ENCODE assay signal across 14 cellular contexts in genomic region chr2:128346811-128347558, GRCh38. TPM values are rescaled to one million over a fixed set of nuclear protein-coding genes. Genes with fewer than 3 reads are reported as not detected.
A peak's percentile ranks its signal among the peaks of the same experiment; 100 is the strongest.
DNase-seq lines count a peak whose midpoint lies in the region; ATAC-seq and TF ChIP-seq lines count a peak whose summit lies in the region.
"Had no signal": no experiment of that assay in that cellular context is flagged by ENCODE, and none has a peak within 500 bp of the region (broad histone marks: within the 10 kb centered on the region; RNA-seq: fewer than 3 reads in every experiment).

No MANE protein-coding gene starts in this region.

- peak overlapping the region; percentile 35 for H2BK120ac ChIP-seq in neuronal stem cell (ENCODE audit: low read depth, low read length)

- H3K4me1 ChIP-seq in right atrium auricular region (peaks cover 0 to 21% of the 10 kb centered on the region in 2 donors), gastroesophageal sphincter (peaks cover 0 to 37% (median 18%) of the 10 kb centered on the region in 3 donors), neuronal stem cell (ENCODE audit: control insufficient read depth in 2 of 2, insufficient read depth in 1 of 2, low read depth in 1 of 2, low read length in 2 of 2) (peaks cover 7 to 11% of the 10 kb centered on the region in 2 donors), upper lobe of right lung (peaks cover 19% of the 10 kb centered on the region)

- no peak for TF ChIP-seq CTCF in right atrium auricular region (IDR thresholded peaks at IDR 0.05)
- no peak for TF ChIP-seq CTCF in gastroesophageal sphincter (IDR thresholded peaks at IDR 0.05)
- TF ChIP-seq CTCF in upper lobe of right lung (IDR thresholded peaks at IDR 0.05), result no peak

- H3K79me1 ChIP-seq in neuronal stem cell (ENCODE audit: low read depth, low read length), result no peaks in the 10 kb centered on the region

- TF ChIP-seq POLR2A in gastroesophageal sphincter (IDR thresholded peaks at IDR 0.05), result no peak

- H3K36me3 ChIP-seq in right atrium auricular region (no peaks in the 10 kb centered on the region), gastroesophageal sphincter (no peaks in the 10 kb centered on the region), neuronal stem cell (replicated peaks in 1 of 2; ENCODE audit: control insufficient read depth in 2 of 2, insufficient read depth in 2 of 2, low read length in 2 of 2) (no peaks in the 10 kb centered on the region), upper lobe of right lung (no peaks in the 10 kb centered on the region)

- H3K4me3 ChIP-seq in right atrium auricular region (no peak overlapping the region), gastroesophageal sphincter (no peak overlapping the region), neuronal stem cell (ENCODE audit: low read length in 2 of 2) (no peak overlapping the region), upper lobe of right lung (no peak overlapping the region)

- peak overlapping the region; percentile 61 for H3K14ac ChIP-seq in neuronal stem cell (ENCODE audit: low read length)

- peak overlapping the region; percentile 26 for H4K8ac ChIP-seq in neuronal stem cell (ENCODE audit: low read depth, low read length)

- peak overlapping the region; percentile 80 for H2BK15ac ChIP-seq in neuronal stem cell (ENCODE audit: low read length)

- intact Hi-C loops in Right ventricle myocardium superior (cut with DNase I) (no loop called here), upper lobe of right lung (cut with DNase I) (no loop called here)

- peak overlapping the region; percentile 85 for H2AK5ac ChIP-seq in neuronal stem cell (ENCODE audit: low read depth, low read length)

- TF ChIP-seq EP300 in gastroesophageal sphincter (IDR thresholded peaks at IDR 0.05), result no peak

- ATAC-seq in Right ventricle myocardium superior (ENCODE audit: poor library complexity) (no peak), gastroesophageal sphincter (no peak), upper lobe of right lung (peak; percentile 4), HG03571 (IDR thresholded peaks at IDR 0.05; ENCODE audit: unreplicated experiment) (no peak)
- ATAC-seq: effector memory CD8-positive, alpha-beta T cell had no signal

- H2AFZ ChIP-seq in neuronal stem cell (ENCODE audit: low read length), result peak overlapping the region; percentile 79

- H4K91ac ChIP-seq in neuronal stem cell (ENCODE audit: low read depth, low read length, poor library complexity), result no peak overlapping the region

- H3K23ac ChIP-seq in neuronal stem cell (ENCODE audit: low read depth, low read length, poor library complexity), result peak overlapping the region; percentile 76

- H3K27ac ChIP-seq in right atrium auricular region, result peak overlapping the region in 1 of 2 donors; percentile 61
- H3K27ac ChIP-seq in gastroesophageal sphincter, result peak overlapping the region in 3 of 4 donors; percentile 75 to 79 (median 77)
- no peak overlapping the region for H3K27ac ChIP-seq in neuronal stem cell (replicated peaks; ENCODE audit: low read length)
- H3K27ac ChIP-seq in upper lobe of right lung, result no peak overlapping the region

- H3K27me3 ChIP-seq in right atrium auricular region, result no peaks in the 10 kb centered on the region
- H3K27me3 ChIP-seq in gastroesophageal sphincter, result no peaks in the 10 kb centered on the region
- H3K27me3 ChIP-seq in neuronal stem cell (ENCODE audit: control insufficient read depth in 3 of 3, insufficient read depth in 3 of 3, low read depth in 1 of 3, low read length in 3 of 3), result no peaks in the 10 kb centered on the region
- no peaks in the 10 kb centered on the region for H3K27me3 ChIP-seq in upper lobe of right lung

- peak overlapping the region; percentile 76 for H3K18ac ChIP-seq in neuronal stem cell (ENCODE audit: low read length)

- H2BK12ac ChIP-seq in neuronal stem cell (ENCODE audit: low read length), result peak overlapping the region; percentile 60

- peaks cover 0 to 14% of the 10 kb centered on the region in 2 donors for H3K9me3 ChIP-seq in right atrium auricular region
- peaks cover 0 to 6% (median 0%) of the 10 kb centered on the region in 3 donors for H3K9me3 ChIP-seq in gastroesophageal sphincter
- peaks cover 8 to 19% of the 10 kb centered on the region in 2 donors for H3K9me3 ChIP-seq in neuronal stem cell (replicated peaks in 1 of 2; ENCODE audit: control insufficient read depth in 2 of 2, insufficient read depth in 1 of 2, low read depth in 1 of 2, low read length in 2 of 2)
- H3K9me3 ChIP-seq in upper lobe of right lung, result no peaks in the 10 kb centered on the region

- 88 to 95% methylated on average over 7 to 9 of the region's 33 CpGs for WGBS in gastroesophageal sphincter (ENCODE audit: low coverage in 1 of 2), 2 donors
- no CpG with 5 or more reads among the region's 33 CpGs for WGBS in neuronal stem cell (ENCODE audit: extremely low coverage in 2 of 2, insufficient read length in 2 of 2, insufficient replicate concordance in 1 of 2), 2 donors

- H3K9ac ChIP-seq in neuronal stem cell (ENCODE audit: low read depth, low read length, poor library complexity), result no peak overlapping the region

- H2BK5ac ChIP-seq in neuronal stem cell (ENCODE audit: low read length), result peak overlapping the region; percentile 30

- H3K4me2 ChIP-seq in neuronal stem cell (ENCODE audit: insufficient read depth, low read length, poor library complexity, severe bottlenecking), result no peak overlapping the region

- H3K4ac ChIP-seq in neuronal stem cell (ENCODE audit: low read length), result peak overlapping the region; percentile 39

- peak; percentile 40 for DNase-seq in right atrium auricular region (ENCODE audit: low spot score)
- DNase-seq in Right ventricle myocardium superior, result no peak
- DNase-seq in neuronal stem cell (ENCODE audit: low spot score), result no peak
- DNase-seq in upper lobe of right lung, result no peak
- no peak for DNase-seq in DMS53 (lab: John Stamatoyannopoulos, UW)
- no peak for DNase-seq in HCEC 1CT
- DNase-seq: CD4-positive, CD25-positive, alpha-beta regulatory T cell; central memory CD4-positive, alpha-beta T cell; effector memory CD8-positive, alpha-beta T cell; NCI-H1436 treated with DMSO at 0.1 percent for 48 hours; stimulated activated naive CD4-positive, alpha-beta T cell; T-helper 1 cell had no signal

RNA-seq across cellular contexts. Expression of gene HS6ST1, which starts 28.3 kb away (rescaled TPM):
- total RNA-seq in right atrium auricular region, result 10 to 100 TPM; 19.0 to 25.8 TPM
- 35.1 TPM for total RNA-seq in Right ventricle myocardium superior
- 10 to 100 TPM; 20.5 to 43.6 (median 32.1) TPM for total RNA-seq in gastroesophageal sphincter
- polyA plus RNA-seq in neuronal stem cell (2013, experiment 1 of 2), result 32.8 TPM
- polyA plus RNA-seq in neuronal stem cell (2013, experiment 2 of 2), result 32.8 TPM
- total RNA-seq in upper lobe of right lung, result 33.2 TPM

Comparison
In these comparisons a context has a peak if more than half of its experiments do, and no peak if none do; other contexts are left out.
1. H3K27ac ChIP-seq: peak in gastroesophageal sphincter (3 of 4); none in neuronal stem cell (single experiment) and upper lobe of right lung (single experiment).